ENCODE assay signal across 33 cellular contexts in the genomic region with DNA sequence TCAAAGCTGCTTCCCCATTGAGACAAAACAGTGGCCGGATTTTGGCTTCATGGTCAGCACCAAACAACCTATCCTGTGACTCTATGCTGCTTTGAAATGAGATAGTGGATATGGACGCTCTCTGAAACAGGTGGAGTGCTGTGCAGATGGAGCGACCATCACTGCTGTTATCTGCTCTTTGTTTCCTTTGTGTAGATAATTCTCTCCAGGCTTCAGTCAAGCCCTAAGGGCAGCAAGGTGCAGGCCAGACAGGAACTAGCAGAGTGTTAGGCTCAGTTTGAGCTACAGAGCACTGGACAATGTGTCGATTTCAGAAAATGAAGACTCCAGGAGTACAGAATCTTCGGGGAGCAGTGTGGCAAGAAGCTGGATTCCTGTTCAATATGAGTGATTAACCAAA. TPM values are rescaled to one million over a fixed set of nuclear protein-coding genes. Genes with fewer than 3 reads are reported as not detected.
DNase-seq lines count a peak whose midpoint lies in the region; ATAC-seq, FAIRE-seq and TF ChIP-seq lines count a peak whose summit lies in the region.
"Had no signal": no experiment of that assay in that cellular context is flagged by ENCODE, and none has a peak within 500 bp of the region (broad histone marks: within the 10 kb centered on the region; RNA-seq: fewer than 3 reads in every experiment).

No MANE protein-coding gene starts in this region.

- DNase-seq in right atrium auricular region (ENCODE audit: low spot score) (peak; percentile 43), left ventricle myocardium superior (no peak), astrocyte (ENCODE audit: low read depth) (no peak), islet precursor cell (peak; percentile 69), epidermal melanocyte (ENCODE audit: insufficient read length, low spot score) (no peak), RWPE1 (ENCODE audit: low spot score) (no peak), AG08395 (ENCODE audit: low spot score) (no peak)
- DNase-seq in activated naive CD4-positive, alpha-beta T cell (lab: John Stamatoyannopoulos, UW): no peak
- DNase-seq: CD8-positive, alpha-beta T cell; DMS 273 treated with DMSO at 0.1 percent for 48 hours; DMS79; EL; GF-D8; H9; KBM-7; MV-4-11; NCI-H1105; NCI-H1436 treated with DMSO at 0.1 percent for 48 hours; NCI-H2029; NCI-H446; NCI-H524 treated with DMSO at 0.1 percent for 48 hours; NCI-H82; NK-92 treated with Interleukin-12 subunit alpha and Interleukin-12 subunit beta, amount 100 ng/mL, for 24 hours; PC-3 had no signal

- TF ChIP-seq CTCF in right atrium auricular region (IDR thresholded peaks at IDR 0.05): no peak
- no peak for TF ChIP-seq CTCF in astrocyte (IDR thresholded peaks at IDR 0.05; ENCODE audit: insufficient read depth, low read depth, low read length)
- no peak for TF ChIP-seq CTCF in RWPE1 (conservative IDR thresholded peaks at IDR 0.05; ENCODE audit: low read depth)

- CTCF ChIA-PET in RWPE1 (lab: Yijun Ruan, JAX): interaction anchor here (1.4 kb wide), 1 partner anchor 12 kb away, joined by 4 read pairs; no protein-coding TSS in a partner anchor

- intact Hi-C loops in left ventricle myocardium superior (cut with micrococcal nuclease): no loop called here

- ATAC-seq in left ventricle myocardium superior: no peak
- ATAC-seq: CD8-positive, alpha-beta T cell; PC-3; Right ventricle myocardium inferior had no signal

- H3K27me3 Mint-ChIP-seq in astrocyte (ENCODE audit: low read depth, unreplicated experiment): no peaks in the 10 kb centered on the region

- H2AFZ ChIP-seq in astrocyte (ENCODE audit: low read depth, low read length): no peak overlapping the region

- H3K4me3 ChIP-seq in right atrium auricular region (no peak overlapping the region), astrocyte (ENCODE audit: insufficient read depth, low read depth, low read length) (no peak overlapping the region)
- H3K4me3 ChIP-seq: SJSA1 had no signal

- H3K79me2 ChIP-seq in astrocyte (ENCODE audit: insufficient read depth, low read length): no peaks in the 10 kb centered on the region

- H3K36me3 ChIP-seq in right atrium auricular region: no peaks in the 10 kb centered on the region
- H3K36me3 ChIP-seq in astrocyte (ENCODE audit: insufficient read depth, low read length): no peaks in the 10 kb centered on the region
- H3K36me3 ChIP-seq: SJSA1 had no signal

- H3K9me3 Mint-ChIP-seq in astrocyte (ENCODE audit: unreplicated experiment): no peaks in the 10 kb centered on the region
- H3K9me3 Mint-ChIP-seq: CD8-positive, alpha-beta T cell; H9 had no signal

- no peak overlapping the region for H3K4me2 ChIP-seq in astrocyte (ENCODE audit: low read length)

- H3K4me1 ChIP-seq in right atrium auricular region (peaks cover 0 to 18% of the 10 kb centered on the region in 2 donors), astrocyte (ENCODE audit: insufficient read depth, low read length) (peaks cover 23% of the 10 kb centered on the region)

- no peak overlapping the region for H3K4me3 Mint-ChIP-seq in astrocyte (ENCODE audit: unreplicated experiment)
- H3K4me3 Mint-ChIP-seq: CD8-positive, alpha-beta T cell; H9 had no signal

- H4K20me1 ChIP-seq in astrocyte (ENCODE audit: insufficient read depth, low read length): no peaks in the 10 kb centered on the region

- POLR2A ChIA-PET in RWPE1 (lab: Yijun Ruan, JAX; ENCODE audit: low non-redundant PET): no interaction called here

- peaks cover 25% of the 10 kb centered on the region for H3K4me1 Mint-ChIP-seq in astrocyte (ENCODE audit: low read depth, unreplicated experiment)

- no peaks in the 10 kb centered on the region for H3K27me3 ChIP-seq in right atrium auricular region
- no peaks in the 10 kb centered on the region for H3K27me3 ChIP-seq in astrocyte (ENCODE audit: insufficient read depth, low read length)
- H3K27me3 ChIP-seq: SJSA1 had no signal

- peaks cover 2% of the 10 kb centered on the region for H3K36me3 Mint-ChIP-seq in astrocyte (ENCODE audit: low read depth, unreplicated experiment)
- H3K36me3 Mint-ChIP-seq: CD8-positive, alpha-beta T cell had no signal

- peak overlapping the region; percentile 20 for H3K27ac Mint-ChIP-seq in astrocyte (ENCODE audit: unreplicated experiment)
- H3K27ac Mint-ChIP-seq: CD8-positive, alpha-beta T cell; H9 had no signal

- H3K27ac ChIP-seq in right atrium auricular region: no peak overlapping the region
- H3K27ac ChIP-seq in astrocyte (ENCODE audit: low read depth, low read length): no peak overlapping the region
- no peak overlapping the region for H3K27ac ChIP-seq in RWPE1
- H3K27ac ChIP-seq: C4-2B, SJSA1 had no signal

- FAIRE-seq in astrocyte (lab: Jason Lieb, UNC): no peak
- FAIRE-seq: A204.1, GM12891, GM19239, HTR-8/SVneo had no signal

- H3K9ac ChIP-seq in astrocyte (ENCODE audit: low read length): no peak overlapping the region

- no peaks in the 10 kb centered on the region for H3K9me3 ChIP-seq in right atrium auricular region
- no peaks in the 10 kb centered on the region for H3K9me3 ChIP-seq in astrocyte (ENCODE audit: insufficient read depth, low read depth, low read length)
- H3K9me3 ChIP-seq: SJSA1 had no signal

RNA-seq across cellular contexts. Expression of gene IRF6, which starts 4.8 kb away (rescaled TPM):
- total RNA-seq in right atrium auricular region (10 to 100 TPM; 30.4 to 32.6 TPM), left ventricle myocardium superior (48.5 TPM), astrocyte (16.2 and 21.2 TPM in 2 replicates)
- total RNA-seq: LHCN-M2, SJSA1 had no signal

RNA-seq across cellular contexts. Expression of gene UTP25, which starts 17.0 kb away (rescaled TPM):
- total RNA-seq in right atrium auricular region: 1 to 10 TPM; 2.8 to 3.9 TPM
- total RNA-seq in left ventricle myocardium superior: 2.5 TPM
- 7.0 and 7.4 TPM in 2 replicates for total RNA-seq in astrocyte

RNA-seq across cellular contexts. Expression of gene C1orf74, which starts 26.4 kb away (rescaled TPM):
- total RNA-seq in right atrium auricular region (1 to 10 TPM; 1.6 to 1.7 TPM), left ventricle myocardium superior (2.0 TPM), astrocyte (2.2 and 2.6 TPM in 2 replicates)

RNA-seq across cellular contexts. Expression of gene TRAF3IP3, which starts 54.9 kb away (rescaled TPM):
- total RNA-seq in right atrium auricular region (1 to 10 TPM in 1 of 2 donors, under 1 TPM in 1; 0.19 to 2.2 TPM), left ventricle myocardium superior (1.9 TPM), astrocyte (not detected in 2 replicates)
- total RNA-seq: H9, LHCN-M2, MCF 10A, PC-3, SJSA1 had no signal

Comparison
In these comparisons a context has a peak if more than half of its experiments do, and no peak if none do; other contexts are left out.
1. DNase-seq: peak in right atrium auricular region (single experiment) and islet precursor cell (single experiment); none in left ventricle myocardium superior (single experiment), astrocyte (single experiment), activated naive CD4-positive, alpha-beta T cell (0 of 4), epidermal melanocyte (single experiment), RWPE1 (single experiment) and AG08395 (single experiment).